Comparison of ENCODE assay signal across 10 cellular contexts in genomic region chr5:175321927-175322532, GRCh38.
DNase-seq lines count a peak whose midpoint lies in the region; ATAC-seq and TF ChIP-seq lines count a peak whose summit lies in the region.
"Had no signal": no experiment of that assay in that cellular context is flagged by ENCODE, and none has a peak within 500 bp of the region (broad histone marks: within the 10 kb centered on the region; RNA-seq: fewer than 3 reads in every experiment).

No MANE protein-coding gene starts in this region.

- H3K9me3 ChIP-seq in HEK293 (ENCODE audit: control insufficient read depth, insufficient read depth, low read depth, low read length) (no peaks in the 10 kb centered on the region), iPS DF 6.9 (ENCODE audit: control insufficient read depth, insufficient read depth, low read length) (no peaks in the 10 kb centered on the region), osteoblast (ENCODE audit: low read depth, low read length) (no peaks in the 10 kb centered on the region)

- CTCF ChIA-PET in HEK293 (lab: Yijun Ruan, JAX): interaction anchor here (0.5 kb wide), 1 partner anchor 154 kb away, joined by 3 read pairs; no protein-coding TSS in a partner anchor
- CTCF ChIA-PET in WTC11 (lab: Charles Lee): interaction anchor here (0.6 to 1.9 kb wide), 3 partner anchors 20 to 143 kb away, joined by 3 to 5 read pairs (median 3); partner anchors contain the start of gene DRD1

- no peak overlapping the region for H3K4me2 ChIP-seq in osteoblast (ENCODE audit: insufficient read depth, low read length)

- no peaks in the 10 kb centered on the region for H4K20me1 ChIP-seq in osteoblast (ENCODE audit: insufficient read depth, low read length)

- no CpG with 5 or more reads among the region's 3 CpGs for WGBS in iPS DF 6.9 (ENCODE audit: insufficient coverage, insufficient read length)

- H3K4me3 Mint-ChIP-seq in WTC11: no peak overlapping the region

- H3K27me3 ChIP-seq in iPS DF 6.9 (ENCODE audit: control insufficient read depth, insufficient read depth, low read length) (no peaks in the 10 kb centered on the region), osteoblast (ENCODE audit: insufficient read depth, low read length) (no peaks in the 10 kb centered on the region)

- H3K4me1 ChIP-seq in HEK293 (ENCODE audit: control insufficient read depth, insufficient read depth, low read length) (no peaks in the 10 kb centered on the region), iPS DF 6.9 (ENCODE audit: control insufficient read depth, insufficient read depth, low read length) (no peaks in the 10 kb centered on the region), osteoblast (ENCODE audit: insufficient read depth, low read length) (no peaks in the 10 kb centered on the region)

- DNase-seq in AML-193 (lab: John Stamatoyannopoulos, UW) (peak; percentile 16 to 28), WTC11 (ENCODE audit: low spot score) (peak; percentile 72), iPS DF 6.9 (ENCODE audit: low read depth, low spot score) (peak; percentile 48), NCI-H1417 (lab: John Stamatoyannopoulos, UW) (no peak), GF-D8 (lab: John Stamatoyannopoulos, UW) (no peak), osteoblast (ENCODE audit: insufficient read length, low spot score, missing footprints) (no peak)
- DNase-seq: NCI-H526 had no signal

- no peak overlapping the region for H3K4me3 ChIP-seq in HEK293 (ENCODE audit: low read depth, low read length)
- H3K4me3 ChIP-seq in iPS DF 6.9 (ENCODE audit: low read length): no peak overlapping the region
- H3K4me3 ChIP-seq in osteoblast (ENCODE audit: insufficient read depth, low read length): no peak overlapping the region

- H3K27ac Mint-ChIP-seq in WTC11: no peak overlapping the region

- no peaks in the 10 kb centered on the region for H3K4me1 Mint-ChIP-seq in WTC11

- H3K79me2 ChIP-seq in osteoblast (ENCODE audit: insufficient read depth, low read length): no peaks in the 10 kb centered on the region

- POLR2A ChIA-PET in HEK293 (lab: Yijun Ruan, JAX) (no interaction called here), WTC11 (lab: Charles Lee) (no interaction called here)

- no peaks in the 10 kb centered on the region for H3K36me3 Mint-ChIP-seq in WTC11

- H3K36me3 ChIP-seq in HEK293 (ENCODE audit: control insufficient read depth in 2 of 2, insufficient read depth in 1 of 2, low read length in 2 of 2): no peaks in the 10 kb centered on the region
- no peaks in the 10 kb centered on the region for H3K36me3 ChIP-seq in iPS DF 6.9 (ENCODE audit: control insufficient read depth, insufficient read depth, low read length)
- no peaks in the 10 kb centered on the region for H3K36me3 ChIP-seq in osteoblast (ENCODE audit: insufficient read depth, low read length)

- no peaks in the 10 kb centered on the region; the same call in 1 of the 2 replicates for H3K27me3 Mint-ChIP-seq in WTC11 (ENCODE audit: low read depth)

- H3K9me3 Mint-ChIP-seq in WTC11: no peaks in the 10 kb centered on the region

- ATAC-seq in WTC11 (peak; percentile 84), HG02852 (IDR thresholded peaks at IDR 0.05; ENCODE audit: unreplicated experiment) (no peak)
- ATAC-seq: left colon had no signal

- no peak overlapping the region for H2AFZ ChIP-seq in osteoblast (ENCODE audit: low read length)

- H3K27ac ChIP-seq in HEK293 (ENCODE audit: extremely low read depth, low read depth, low read length) (no peak overlapping the region), iPS DF 6.9 (ENCODE audit: low read length) (no peak overlapping the region), osteoblast (ENCODE audit: low read depth, low read length) (no peak overlapping the region)

- TF ChIP-seq CTCF in HEK293 (tag by site-specific recombination; IDR thresholded peaks at IDR 0.05): no peak
- no peak for TF ChIP-seq CTCF in WTC11 (IDR thresholded peaks at IDR 0.05)
- TF ChIP-seq CTCF in osteoblast (IDR thresholded peaks at IDR 0.05; ENCODE audit: extremely low read depth, low read depth, low read length): no peak

TF ChIP-seq in HEK293, 187 proteins besides CTCF, POLR2A, EP300 and RAD21:
- TF ChIP-seq ZNF132 (tag by site-specific recombination; IDR thresholded peaks at IDR 0.05; ENCODE audit: borderline replicate concordance): no peak
- TF ChIP-seq, protein P1, sequence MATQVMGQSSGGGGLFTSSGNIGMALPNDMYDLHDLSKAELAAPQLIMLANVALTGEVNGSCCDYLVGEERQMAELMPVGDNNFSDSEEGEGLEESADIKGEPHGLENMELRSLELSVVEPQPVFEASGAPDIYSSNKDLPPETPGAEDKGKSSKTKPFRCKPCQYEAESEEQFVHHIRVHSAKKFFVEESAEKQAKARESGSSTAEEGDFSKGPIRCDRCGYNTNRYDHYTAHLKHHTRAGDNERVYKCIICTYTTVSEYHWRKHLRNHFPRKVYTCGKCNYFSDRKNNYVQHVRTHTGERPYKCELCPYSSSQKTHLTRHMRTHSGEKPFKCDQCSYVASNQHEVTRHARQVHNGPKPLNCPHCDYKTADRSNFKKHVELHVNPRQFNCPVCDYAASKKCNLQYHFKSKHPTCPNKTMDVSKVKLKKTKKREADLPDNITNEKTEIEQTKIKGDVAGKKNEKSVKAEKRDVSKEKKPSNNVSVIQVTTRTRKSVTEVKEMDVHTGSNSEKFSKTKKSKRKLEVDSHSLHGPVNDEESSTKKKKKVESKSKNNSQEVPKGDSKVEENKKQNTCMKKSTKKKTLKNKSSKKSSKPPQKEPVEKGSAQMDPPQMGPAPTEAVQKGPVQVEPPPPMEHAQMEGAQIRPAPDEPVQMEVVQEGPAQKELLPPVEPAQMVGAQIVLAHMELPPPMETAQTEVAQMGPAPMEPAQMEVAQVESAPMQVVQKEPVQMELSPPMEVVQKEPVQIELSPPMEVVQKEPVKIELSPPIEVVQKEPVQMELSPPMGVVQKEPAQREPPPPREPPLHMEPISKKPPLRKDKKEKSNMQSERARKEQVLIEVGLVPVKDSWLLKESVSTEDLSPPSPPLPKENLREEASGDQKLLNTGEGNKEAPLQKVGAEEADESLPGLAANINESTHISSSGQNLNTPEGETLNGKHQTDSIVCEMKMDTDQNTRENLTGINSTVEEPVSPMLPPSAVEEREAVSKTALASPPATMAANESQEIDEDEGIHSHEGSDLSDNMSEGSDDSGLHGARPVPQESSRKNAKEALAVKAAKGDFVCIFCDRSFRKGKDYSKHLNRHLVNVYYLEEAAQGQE (tag by site-specific recombination; IDR thresholded peaks at IDR 0.05): peak; percentile 97

TF ChIP-seq in WTC11, 78 proteins besides CTCF, POLR2A, EP300 and RAD21 (continues in another document):
- TF ChIP-seq, protein P2, sequence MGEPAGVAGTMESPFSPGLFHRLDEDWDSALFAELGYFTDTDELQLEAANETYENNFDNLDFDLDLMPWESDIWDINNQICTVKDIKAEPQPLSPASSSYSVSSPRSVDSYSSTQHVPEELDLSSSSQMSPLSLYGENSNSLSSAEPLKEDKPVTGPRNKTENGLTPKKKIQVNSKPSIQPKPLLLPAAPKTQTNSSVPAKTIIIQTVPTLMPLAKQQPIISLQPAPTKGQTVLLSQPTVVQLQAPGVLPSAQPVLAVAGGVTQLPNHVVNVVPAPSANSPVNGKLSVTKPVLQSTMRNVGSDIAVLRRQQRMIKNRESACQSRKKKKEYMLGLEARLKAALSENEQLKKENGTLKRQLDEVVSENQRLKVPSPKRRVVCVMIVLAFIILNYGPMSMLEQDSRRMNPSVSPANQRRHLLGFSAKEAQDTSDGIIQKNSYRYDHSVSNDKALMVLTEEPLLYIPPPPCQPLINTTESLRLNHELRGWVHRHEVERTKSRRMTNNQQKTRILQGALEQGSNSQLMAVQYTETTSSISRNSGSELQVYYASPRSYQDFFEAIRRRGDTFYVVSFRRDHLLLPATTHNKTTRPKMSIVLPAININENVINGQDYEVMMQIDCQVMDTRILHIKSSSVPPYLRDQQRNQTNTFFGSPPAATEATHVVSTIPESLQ (CRISPR knock-in tag; IDR thresholded peaks at IDR 0.05): no peak
- TF ChIP-seq ZNF138 (CRISPR knock-in tag; conservative IDR thresholded peaks at IDR 0.05): no peak
- TF ChIP-seq RELA (CRISPR knock-in tag; IDR thresholded peaks at IDR 0.05; ENCODE audit: borderline replicate concordance): no peak
- no peak for TF ChIP-seq CREB1 (CRISPR knock-in tag; IDR thresholded peaks at IDR 0.05)
- no peak for TF ChIP-seq TEAD4 (CRISPR knock-in tag; IDR thresholded peaks at IDR 0.05)
- no peak for TF ChIP-seq CDX4 (CRISPR knock-in tag; IDR thresholded peaks at IDR 0.05; ENCODE audit: borderline replicate concordance)
- TF ChIP-seq FOXP1 (CRISPR knock-in tag; IDR thresholded peaks at IDR 0.05; ENCODE audit: borderline replicate concordance): no peak; the same call in 1 of the 2 replicates
- TF ChIP-seq PRRX2 (CRISPR knock-in tag; IDR thresholded peaks at IDR 0.05): no peak
- TF ChIP-seq, protein P3, sequence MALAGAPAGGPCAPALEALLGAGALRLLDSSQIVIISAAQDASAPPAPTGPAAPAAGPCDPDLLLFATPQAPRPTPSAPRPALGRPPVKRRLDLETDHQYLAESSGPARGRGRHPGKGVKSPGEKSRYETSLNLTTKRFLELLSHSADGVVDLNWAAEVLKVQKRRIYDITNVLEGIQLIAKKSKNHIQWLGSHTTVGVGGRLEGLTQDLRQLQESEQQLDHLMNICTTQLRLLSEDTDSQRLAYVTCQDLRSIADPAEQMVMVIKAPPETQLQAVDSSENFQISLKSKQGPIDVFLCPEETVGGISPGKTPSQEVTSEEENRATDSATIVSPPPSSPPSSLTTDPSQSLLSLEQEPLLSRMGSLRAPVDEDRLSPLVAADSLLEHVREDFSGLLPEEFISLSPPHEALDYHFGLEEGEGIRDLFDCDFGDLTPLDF (CRISPR knock-in tag; IDR thresholded peaks at IDR 0.05): no peak
- TF ChIP-seq OVOL2 (CRISPR knock-in tag; IDR thresholded peaks at IDR 0.05; ENCODE audit: borderline replicate concordance): no peak
- 0 out of 2 replicates have a peak, but pooled peaks have one; percentile 39 for TF ChIP-seq MYBL2 (CRISPR knock-in tag; IDR thresholded peaks at IDR 0.05)
- TF ChIP-seq GTF2I (CRISPR knock-in tag; conservative IDR thresholded peaks at IDR 0.05): no peak
- TF ChIP-seq FOXK1 (CRISPR knock-in tag; IDR thresholded peaks at IDR 0.05): peak; percentile 64; the same call in 1 of the 2 replicates

Comparison
In these comparisons a context has a peak if more than half of its experiments do, and no peak if none do; other contexts are left out.
1. DNase-seq: peak in AML-193 (2 of 2), WTC11 (single experiment) and iPS DF 6.9 (single experiment); none in NCI-H1417 (0 of 3), GF-D8 (single experiment) and osteoblast (single experiment).